2 cellular contexts compared by ENCODE assay signal in the genomic region with DNA sequence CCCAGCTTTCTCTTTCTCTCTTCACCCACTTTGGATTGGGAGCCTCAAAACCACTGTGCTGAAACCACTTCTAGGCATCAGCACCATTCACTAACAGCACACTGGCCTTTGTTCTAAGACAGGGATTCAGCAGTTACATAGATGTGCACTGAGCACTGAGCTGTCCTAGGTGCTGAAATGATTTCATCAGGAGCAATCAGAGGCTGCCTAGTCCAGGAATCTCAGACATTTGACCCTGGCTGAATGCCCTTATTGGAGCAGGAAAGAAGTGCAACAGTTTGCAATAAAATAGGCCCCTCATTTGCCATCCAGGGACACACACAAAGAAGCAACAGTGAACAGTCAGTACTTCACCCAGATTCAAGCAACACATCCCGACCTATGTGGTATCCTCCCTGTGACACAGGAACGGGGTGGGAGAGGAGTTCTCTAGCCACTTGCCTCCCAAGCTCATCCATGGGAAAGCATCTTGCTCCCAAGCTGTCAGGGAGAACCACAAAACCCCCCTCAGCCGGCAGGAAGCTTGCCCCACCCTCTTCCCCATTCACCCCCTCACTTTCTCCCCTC.
A peak's percentile ranks its signal among the peaks of the same experiment; 100 is the strongest.
TF ChIP-seq lines count a peak whose summit lies in the region.

No MANE protein-coding gene starts in this region.

TF ChIP-seq in K562, 482 proteins besides CTCF, POLR2A, EP300 and RAD21 (continued from another document and continues in another):
- TF ChIP-seq, protein P1, sequence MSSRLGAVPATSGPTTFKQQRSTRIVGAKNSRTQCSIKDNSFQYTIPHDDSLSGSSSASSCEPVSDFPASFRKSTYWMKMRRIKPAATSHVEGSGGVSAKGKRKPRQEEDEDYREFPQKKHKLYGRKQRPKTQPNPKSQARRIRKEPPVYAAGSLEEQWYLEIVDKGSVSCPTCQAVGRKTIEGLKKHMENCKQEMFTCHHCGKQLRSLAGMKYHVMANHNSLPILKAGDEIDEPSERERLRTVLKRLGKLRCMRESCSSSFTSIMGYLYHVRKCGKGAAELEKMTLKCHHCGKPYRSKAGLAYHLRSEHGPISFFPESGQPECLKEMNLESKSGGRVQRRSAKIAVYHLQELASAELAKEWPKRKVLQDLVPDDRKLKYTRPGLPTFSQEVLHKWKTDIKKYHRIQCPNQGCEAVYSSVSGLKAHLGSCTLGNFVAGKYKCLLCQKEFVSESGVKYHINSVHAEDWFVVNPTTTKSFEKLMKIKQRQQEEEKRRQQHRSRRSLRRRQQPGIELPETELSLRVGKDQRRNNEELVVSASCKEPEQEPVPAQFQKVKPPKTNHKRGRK (tag; IDR thresholded peaks at IDR 0.05): no peak
- TF ChIP-seq C11orf30 (IDR thresholded peaks at IDR 0.05; ENCODE audit: low read depth) (no peak), RBM39 (optimal IDR thresholded peaks at IDR 0.05; ENCODE audit: low read depth, low read length) (no peak), CREB1 (IDR thresholded peaks at IDR 0.05) (no peak), CREB1 (CRISPR knock-in tag; IDR thresholded peaks at IDR 0.05) (no peak), FOXA1 (IDR thresholded peaks at IDR 0.05; ENCODE audit: borderline replicate concordance) (no peak), KDM5B (IDR thresholded peaks at IDR 0.05; ENCODE audit: insufficient replicate concordance, low read depth, low read length) (no peak), POLR3A (IDR thresholded peaks at IDR 0.05; ENCODE audit: borderline replicate concordance, extremely low read depth, insufficient read depth, insufficient read length) (no peak), BACH1 (tag; IDR thresholded peaks at IDR 0.05) (peak; percentile 28; the same call in 1 of the 2 replicates), CBX3 (IDR thresholded peaks at IDR 0.05; ENCODE audit: borderline replicate concordance in 1 of 2, low read length in 2 of 2) (no peak), TAF7 (tag; IDR thresholded peaks at IDR 0.05) (no peak), SMARCA5 (IDR thresholded peaks at IDR 0.05) (no peak), GTF2E2 (tag; IDR thresholded peaks at IDR 0.05) (no peak), ZNF253 (CRISPR knock-in tag; conservative IDR thresholded peaks at IDR 0.05) (no peak)
- TF ChIP-seq, protein P2, sequence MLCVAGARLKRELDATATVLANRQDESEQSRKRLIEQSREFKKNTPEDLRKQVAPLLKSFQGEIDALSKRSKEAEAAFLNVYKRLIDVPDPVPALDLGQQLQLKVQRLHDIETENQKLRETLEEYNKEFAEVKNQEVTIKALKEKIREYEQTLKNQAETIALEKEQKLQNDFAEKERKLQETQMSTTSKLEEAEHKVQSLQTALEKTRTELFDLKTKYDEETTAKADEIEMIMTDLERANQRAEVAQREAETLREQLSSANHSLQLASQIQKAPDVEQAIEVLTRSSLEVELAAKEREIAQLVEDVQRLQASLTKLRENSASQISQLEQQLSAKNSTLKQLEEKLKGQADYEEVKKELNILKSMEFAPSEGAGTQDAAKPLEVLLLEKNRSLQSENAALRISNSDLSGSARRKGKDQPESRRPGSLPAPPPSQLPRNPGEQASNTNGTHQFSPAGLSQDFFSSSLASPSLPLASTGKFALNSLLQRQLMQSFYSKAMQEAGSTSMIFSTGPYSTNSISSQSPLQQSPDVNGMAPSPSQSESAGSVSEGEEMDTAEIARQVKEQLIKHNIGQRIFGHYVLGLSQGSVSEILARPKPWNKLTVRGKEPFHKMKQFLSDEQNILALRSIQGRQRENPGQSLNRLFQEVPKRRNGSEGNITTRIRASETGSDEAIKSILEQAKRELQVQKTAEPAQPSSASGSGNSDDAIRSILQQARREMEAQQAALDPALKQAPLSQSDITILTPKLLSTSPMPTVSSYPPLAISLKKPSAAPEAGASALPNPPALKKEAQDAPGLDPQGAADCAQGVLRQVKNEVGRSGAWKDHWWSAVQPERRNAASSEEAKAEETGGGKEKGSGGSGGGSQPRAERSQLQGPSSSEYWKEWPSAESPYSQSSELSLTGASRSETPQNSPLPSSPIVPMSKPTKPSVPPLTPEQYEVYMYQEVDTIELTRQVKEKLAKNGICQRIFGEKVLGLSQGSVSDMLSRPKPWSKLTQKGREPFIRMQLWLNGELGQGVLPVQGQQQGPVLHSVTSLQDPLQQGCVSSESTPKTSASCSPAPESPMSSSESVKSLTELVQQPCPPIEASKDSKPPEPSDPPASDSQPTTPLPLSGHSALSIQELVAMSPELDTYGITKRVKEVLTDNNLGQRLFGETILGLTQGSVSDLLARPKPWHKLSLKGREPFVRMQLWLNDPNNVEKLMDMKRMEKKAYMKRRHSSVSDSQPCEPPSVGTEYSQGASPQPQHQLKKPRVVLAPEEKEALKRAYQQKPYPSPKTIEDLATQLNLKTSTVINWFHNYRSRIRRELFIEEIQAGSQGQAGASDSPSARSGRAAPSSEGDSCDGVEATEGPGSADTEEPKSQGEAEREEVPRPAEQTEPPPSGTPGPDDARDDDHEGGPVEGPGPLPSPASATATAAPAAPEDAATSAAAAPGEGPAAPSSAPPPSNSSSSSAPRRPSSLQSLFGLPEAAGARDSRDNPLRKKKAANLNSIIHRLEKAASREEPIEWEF (CRISPR knock-in tag; IDR thresholded peaks at IDR 0.05): no peak
- TF ChIP-seq, protein P3, sequence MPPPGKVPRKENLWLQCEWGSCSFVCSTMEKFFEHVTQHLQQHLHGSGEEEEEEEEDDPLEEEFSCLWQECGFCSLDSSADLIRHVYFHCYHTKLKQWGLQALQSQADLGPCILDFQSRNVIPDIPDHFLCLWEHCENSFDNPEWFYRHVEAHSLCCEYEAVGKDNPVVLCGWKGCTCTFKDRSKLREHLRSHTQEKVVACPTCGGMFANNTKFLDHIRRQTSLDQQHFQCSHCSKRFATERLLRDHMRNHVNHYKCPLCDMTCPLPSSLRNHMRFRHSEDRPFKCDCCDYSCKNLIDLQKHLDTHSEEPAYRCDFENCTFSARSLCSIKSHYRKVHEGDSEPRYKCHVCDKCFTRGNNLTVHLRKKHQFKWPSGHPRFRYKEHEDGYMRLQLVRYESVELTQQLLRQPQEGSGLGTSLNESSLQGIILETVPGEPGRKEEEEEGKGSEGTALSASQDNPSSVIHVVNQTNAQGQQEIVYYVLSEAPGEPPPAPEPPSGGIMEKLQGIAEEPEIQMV (tag; conservative IDR thresholded peaks at IDR 0.05; ENCODE audit: low read depth): no peak; the same call in 1 of the 2 replicates
- TF ChIP-seq, protein P4, sequence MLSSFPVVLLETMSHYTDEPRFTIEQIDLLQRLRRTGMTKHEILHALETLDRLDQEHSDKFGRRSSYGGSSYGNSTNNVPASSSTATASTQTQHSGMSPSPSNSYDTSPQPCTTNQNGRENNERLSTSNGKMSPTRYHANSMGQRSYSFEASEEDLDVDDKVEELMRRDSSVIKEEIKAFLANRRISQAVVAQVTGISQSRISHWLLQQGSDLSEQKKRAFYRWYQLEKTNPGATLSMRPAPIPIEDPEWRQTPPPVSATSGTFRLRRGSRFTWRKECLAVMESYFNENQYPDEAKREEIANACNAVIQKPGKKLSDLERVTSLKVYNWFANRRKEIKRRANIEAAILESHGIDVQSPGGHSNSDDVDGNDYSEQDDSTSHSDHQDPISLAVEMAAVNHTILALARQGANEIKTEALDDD (IDR thresholded peaks at IDR 0.05): no peak

TF ChIP-seq in HepG2, 621 proteins besides CTCF, POLR2A, EP300 and RAD21 (continued from another document and continues in another):
- TF ChIP-seq FOXC1 (CRISPR knock-in tag; IDR thresholded peaks at IDR 0.05; ENCODE audit: borderline replicate concordance) (peak; percentile 68; the same call in 1 of the 2 replicates), ZNF432 (CRISPR knock-in tag; IDR thresholded peaks at IDR 0.05; ENCODE audit: borderline replicate concordance) (no peak), ZSCAN21 (CRISPR knock-in tag; IDR thresholded peaks at IDR 0.05; ENCODE audit: borderline replicate concordance) (peak; percentile 95), POLR2AphosphoS5 (IDR thresholded peaks at IDR 0.05; ENCODE audit: low read depth, low read length) (no peak), BORCS8-MEF2B (CRISPR knock-in tag; IDR thresholded peaks at IDR 0.05) (peak; percentile 95), ZNF598 (CRISPR knock-in tag; IDR thresholded peaks at IDR 0.05; ENCODE audit: borderline replicate concordance) (no peak), TAF1 (CRISPR knock-in tag; IDR thresholded peaks at IDR 0.05) (0 out of 2 replicates have a peak, but pooled peaks have one; percentile 20), KAT8 (CRISPR knock-in tag; IDR thresholded peaks at IDR 0.05) (peak; percentile 81), HNRNPLL (IDR thresholded peaks at IDR 0.05; ENCODE audit: low read depth, low read length, poor library complexity, severe bottlenecking) (no peak), AHR (CRISPR knock-in tag; IDR thresholded peaks at IDR 0.05) (peak; percentile 74; the same call in 1 of the 2 replicates), KDM1A (CRISPR knock-in tag; IDR thresholded peaks at IDR 0.05) (peak; percentile 74; the same call in 1 of the 2 replicates), ZNF256 (CRISPR knock-in tag; conservative IDR thresholded peaks at IDR 0.05) (peak; percentile 95; the same call in 1 of the 2 replicates), SUZ12 (IDR thresholded peaks at IDR 0.05; ENCODE audit: low read depth, low read length) (no peak), GATAD1 (CRISPR knock-in tag; IDR thresholded peaks at IDR 0.05) (peak; percentile 79)
- TF ChIP-seq, protein P5, sequence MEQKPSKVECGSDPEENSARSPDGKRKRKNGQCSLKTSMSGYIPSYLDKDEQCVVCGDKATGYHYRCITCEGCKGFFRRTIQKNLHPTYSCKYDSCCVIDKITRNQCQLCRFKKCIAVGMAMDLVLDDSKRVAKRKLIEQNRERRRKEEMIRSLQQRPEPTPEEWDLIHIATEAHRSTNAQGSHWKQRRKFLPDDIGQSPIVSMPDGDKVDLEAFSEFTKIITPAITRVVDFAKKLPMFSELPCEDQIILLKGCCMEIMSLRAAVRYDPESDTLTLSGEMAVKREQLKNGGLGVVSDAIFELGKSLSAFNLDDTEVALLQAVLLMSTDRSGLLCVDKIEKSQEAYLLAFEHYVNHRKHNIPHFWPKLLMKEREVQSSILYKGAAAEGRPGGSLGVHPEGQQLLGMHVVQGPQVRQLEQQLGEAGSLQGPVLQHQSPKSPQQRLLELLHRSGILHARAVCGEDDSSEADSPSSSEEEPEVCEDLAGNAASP (CRISPR knock-in tag; IDR thresholded peaks at IDR 0.05; ENCODE audit: borderline replicate concordance): peak; percentile 85
- TF ChIP-seq, protein P6, sequence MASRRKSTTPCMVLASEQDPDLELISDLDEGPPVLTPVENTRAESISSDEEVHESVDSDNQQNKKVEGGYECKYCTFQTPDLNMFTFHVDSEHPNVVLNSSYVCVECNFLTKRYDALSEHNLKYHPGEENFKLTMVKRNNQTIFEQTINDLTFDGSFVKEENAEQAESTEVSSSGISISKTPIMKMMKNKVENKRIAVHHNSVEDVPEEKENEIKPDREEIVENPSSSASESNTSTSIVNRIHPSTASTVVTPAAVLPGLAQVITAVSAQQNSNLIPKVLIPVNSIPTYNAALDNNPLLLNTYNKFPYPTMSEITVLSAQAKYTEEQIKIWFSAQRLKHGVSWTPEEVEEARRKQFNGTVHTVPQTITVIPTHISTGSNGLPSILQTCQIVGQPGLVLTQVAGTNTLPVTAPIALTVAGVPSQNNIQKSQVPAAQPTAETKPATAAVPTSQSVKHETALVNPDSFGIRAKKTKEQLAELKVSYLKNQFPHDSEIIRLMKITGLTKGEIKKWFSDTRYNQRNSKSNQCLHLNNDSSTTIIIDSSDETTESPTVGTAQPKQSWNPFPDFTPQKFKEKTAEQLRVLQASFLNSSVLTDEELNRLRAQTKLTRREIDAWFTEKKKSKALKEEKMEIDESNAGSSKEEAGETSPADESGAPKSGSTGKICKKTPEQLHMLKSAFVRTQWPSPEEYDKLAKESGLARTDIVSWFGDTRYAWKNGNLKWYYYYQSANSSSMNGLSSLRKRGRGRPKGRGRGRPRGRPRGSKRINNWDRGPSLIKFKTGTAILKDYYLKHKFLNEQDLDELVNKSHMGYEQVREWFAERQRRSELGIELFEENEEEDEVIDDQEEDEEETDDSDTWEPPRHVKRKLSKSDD (CRISPR knock-in tag; IDR thresholded peaks at IDR 0.05; ENCODE audit: low read depth): 0 out of 2 replicates have a peak, but pooled peaks have one; percentile 64
- TF ChIP-seq, protein P7, sequence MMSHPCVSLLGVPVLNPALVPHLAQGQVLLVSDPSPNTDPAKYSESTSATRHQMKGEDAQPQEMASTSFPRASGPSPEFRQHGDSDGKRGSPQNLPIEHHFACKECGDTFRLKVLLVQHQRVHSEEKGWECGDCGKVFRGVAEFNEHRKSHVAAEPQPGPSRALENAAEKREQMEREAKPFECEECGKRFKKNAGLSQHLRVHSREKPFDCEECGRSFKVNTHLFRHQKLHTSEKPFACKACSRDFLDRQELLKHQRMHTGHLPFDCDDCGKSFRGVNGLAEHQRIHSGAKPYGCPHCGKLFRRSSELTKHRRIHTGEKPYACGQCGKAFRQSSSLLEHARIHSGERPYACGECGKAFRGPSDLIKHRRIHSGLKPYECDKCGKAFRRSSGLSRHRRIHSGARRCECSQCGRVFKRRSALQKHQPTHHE (CRISPR knock-in tag; IDR thresholded peaks at IDR 0.05; ENCODE audit: borderline replicate concordance): no peak
- TF ChIP-seq, protein P8, sequence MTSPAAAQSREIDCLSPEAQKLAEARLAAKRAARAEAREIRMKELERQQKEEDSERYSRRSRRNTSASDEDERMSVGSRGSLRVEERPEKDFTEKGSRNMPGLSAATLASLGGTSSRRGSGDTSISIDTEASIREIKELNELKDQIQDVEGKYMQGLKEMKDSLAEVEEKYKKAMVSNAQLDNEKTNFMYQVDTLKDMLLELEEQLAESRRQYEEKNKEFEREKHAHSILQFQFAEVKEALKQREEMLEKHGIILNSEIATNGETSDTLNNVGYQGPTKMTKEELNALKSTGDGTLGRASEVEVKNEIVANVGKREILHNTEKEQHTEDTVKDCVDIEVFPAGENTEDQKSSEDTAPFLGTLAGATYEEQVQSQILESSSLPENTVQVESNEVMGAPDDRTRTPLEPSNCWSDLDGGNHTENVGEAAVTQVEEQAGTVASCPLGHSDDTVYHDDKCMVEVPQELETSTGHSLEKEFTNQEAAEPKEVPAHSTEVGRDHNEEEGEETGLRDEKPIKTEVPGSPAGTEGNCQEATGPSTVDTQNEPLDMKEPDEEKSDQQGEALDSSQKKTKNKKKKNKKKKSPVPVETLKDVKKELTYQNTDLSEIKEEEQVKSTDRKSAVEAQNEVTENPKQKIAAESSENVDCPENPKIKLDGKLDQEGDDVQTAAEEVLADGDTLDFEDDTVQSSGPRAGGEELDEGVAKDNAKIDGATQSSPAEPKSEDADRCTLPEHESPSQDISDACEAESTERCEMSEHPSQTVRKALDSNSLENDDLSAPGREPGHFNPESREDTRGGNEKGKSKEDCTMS (CRISPR knock-in tag; conservative IDR thresholded peaks at IDR 0.05): peak; percentile 94
- TF ChIP-seq, protein P9, sequence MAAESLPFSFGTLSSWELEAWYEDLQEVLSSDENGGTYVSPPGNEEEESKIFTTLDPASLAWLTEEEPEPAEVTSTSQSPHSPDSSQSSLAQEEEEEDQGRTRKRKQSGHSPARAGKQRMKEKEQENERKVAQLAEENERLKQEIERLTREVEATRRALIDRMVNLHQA (CRISPR knock-in tag; IDR thresholded peaks at IDR 0.05): no peak
- TF ChIP-seq, protein P10, sequence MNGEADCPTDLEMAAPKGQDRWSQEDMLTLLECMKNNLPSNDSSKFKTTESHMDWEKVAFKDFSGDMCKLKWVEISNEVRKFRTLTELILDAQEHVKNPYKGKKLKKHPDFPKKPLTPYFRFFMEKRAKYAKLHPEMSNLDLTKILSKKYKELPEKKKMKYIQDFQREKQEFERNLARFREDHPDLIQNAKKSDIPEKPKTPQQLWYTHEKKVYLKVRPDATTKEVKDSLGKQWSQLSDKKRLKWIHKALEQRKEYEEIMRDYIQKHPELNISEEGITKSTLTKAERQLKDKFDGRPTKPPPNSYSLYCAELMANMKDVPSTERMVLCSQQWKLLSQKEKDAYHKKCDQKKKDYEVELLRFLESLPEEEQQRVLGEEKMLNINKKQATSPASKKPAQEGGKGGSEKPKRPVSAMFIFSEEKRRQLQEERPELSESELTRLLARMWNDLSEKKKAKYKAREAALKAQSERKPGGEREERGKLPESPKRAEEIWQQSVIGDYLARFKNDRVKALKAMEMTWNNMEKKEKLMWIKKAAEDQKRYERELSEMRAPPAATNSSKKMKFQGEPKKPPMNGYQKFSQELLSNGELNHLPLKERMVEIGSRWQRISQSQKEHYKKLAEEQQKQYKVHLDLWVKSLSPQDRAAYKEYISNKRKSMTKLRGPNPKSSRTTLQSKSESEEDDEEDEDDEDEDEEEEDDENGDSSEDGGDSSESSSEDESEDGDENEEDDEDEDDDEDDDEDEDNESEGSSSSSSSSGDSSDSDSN (CRISPR knock-in tag; IDR thresholded peaks at IDR 0.05): 0 out of 2 replicates have a peak, but pooled peaks have one; percentile 17
